Comparison of ENCODE assay signal across 36 cellular contexts in genomic region chr7:6155596-6155995, GRCh38.
"Had no signal": no experiment of that assay in that cellular context is flagged by ENCODE, and none has a peak within 500 bp of the region (broad histone marks: within the 10 kb centered on the region; RNA-seq: fewer than 3 reads in every experiment).

No MANE protein-coding gene starts in this region.

- H3K9me3 ChIP-seq: Peyer's patch had no signal

- H3K4me3 Mint-ChIP-seq: activated CD4-positive, alpha-beta memory T cell treated with anti-CD3 and anti-CD28 coated beads, Interleukin-2, amount 10 ng/mL, durations not matched to agents 7 days and 5 days; activated CD8-positive, alpha-beta memory T cell treated with anti-CD3 and anti-CD28 coated beads, Interleukin-2, amount 10 ng/mL, durations not matched to agents 7 days and 5 days; activated naive CD4-positive, alpha-beta T cell treated with anti-CD3 and anti-CD28 coated beads, Interleukin-2, amount 50 U/mL, for 24 hours; T-cell had no signal

- H3K27ac ChIP-seq: brain microvascular endothelial cell, Peyer's patch, WERI-Rb-1 had no signal

- H3K27ac Mint-ChIP-seq: activated CD4-positive, alpha-beta memory T cell treated with anti-CD3 and anti-CD28 coated beads, Interleukin-2, amount 10 ng/mL, durations not matched to agents 7 days and 5 days; activated CD8-positive, alpha-beta memory T cell treated with anti-CD3 and anti-CD28 coated beads, Interleukin-2, amount 10 ng/mL, durations not matched to agents 7 days and 5 days; activated naive CD4-positive, alpha-beta T cell treated with anti-CD3 and anti-CD28 coated beads, Interleukin-2, amount 50 U/mL, for 24 hours had no signal

- ATAC-seq: activated CD8-positive, alpha-beta memory T cell treated with anti-CD3 and anti-CD28 coated beads, Interleukin-2, amount 10 ng/mL, durations not matched to agents 7 days and 5 days; K562; PC-3; Right ventricle myocardium inferior; SK-N-SH treated with all-trans-retinoic acid at 6 μM for 48 hours; T-cell had no signal

- H3K4me1 Mint-ChIP-seq: activated CD4-positive, alpha-beta memory T cell treated with anti-CD3 and anti-CD28 coated beads, Interleukin-2, amount 10 ng/mL, durations not matched to agents 7 days and 5 days; activated naive CD4-positive, alpha-beta T cell treated with anti-CD3 and anti-CD28 coated beads, Interleukin-2, amount 50 U/mL, for 24 hours; T-cell had no signal

- H3K27me3 Mint-ChIP-seq: activated CD4-positive, alpha-beta memory T cell treated with anti-CD3 and anti-CD28 coated beads, Interleukin-2, amount 10 ng/mL, durations not matched to agents 7 days and 5 days; activated CD8-positive, alpha-beta memory T cell treated with anti-CD3 and anti-CD28 coated beads, Interleukin-2, amount 10 ng/mL, durations not matched to agents 7 days and 5 days; activated naive CD4-positive, alpha-beta T cell treated with anti-CD3 and anti-CD28 coated beads, Interleukin-2, amount 50 U/mL, for 24 hours; T-cell had no signal

- DNase-seq: activated CD4-positive, alpha-beta memory T cell treated with anti-CD3 and anti-CD28 coated beads, Interleukin-2, amount 10 ng/mL, durations not matched to agents 7 days and 5 days; activated CD4-positive, alpha-beta T cell treated with anti-CD3 and anti-CD28 coated beads for 1 hour; activated CD4-positive, alpha-beta T cell treated with anti-CD3 and anti-CD28 coated beads for 48 hours; activated CD4-positive, CD25-positive, alpha-beta regulatory T cell; activated CD8-positive, alpha-beta memory T cell treated with anti-CD3 and anti-CD28 coated beads for 24 hours; activated CD8-positive, alpha-beta memory T cell treated with anti-CD3 and anti-CD28 coated beads, Interleukin-2, amount 10 ng/mL, durations not matched to agents 7 days and 5 days; activated CD8-positive, alpha-beta memory T cell treated with anti-CD3 and anti-CD28 coated beads, Interleukin-2, amount 50 U/mL, for 48 hours; activated naive CD4-positive, alpha-beta T cell; activated T-cell treated with anti-CD3 and anti-CD28 coated beads, Interleukin-2, amount 50 U/mL, for 1 hour; amniotic stem cell; aorta; brain microvascular endothelial cell; central memory CD4-positive, alpha-beta T cell; NCI-H1092 treated with DMSO at 0.1 percent for 48 hours; NCI-H1417; NCI-H146; NCI-H187; NCI-H2029 treated with DMSO at 0.1 percent for 48 hours; NCI-H2107; NCI-H2171; NCI-H510A; NCI-H526; NCI-H748 treated with DMSO at 0.1 percent for 48 hours; NK-92 treated with Interleukin-12 subunit alpha and Interleukin-12 subunit beta, amount 100 ng/mL, for 24 hours; PC-3; RPMI8226; SIG-M5; T-cell; T-helper 2 cell; T-helper 9 cell; WERI-Rb-1 had no signal

- H3K27me3 ChIP-seq: brain microvascular endothelial cell, Peyer's patch had no signal

- H3K4me3 ChIP-seq: K562, Peyer's patch had no signal

- H3K9me3 Mint-ChIP-seq: activated CD4-positive, alpha-beta memory T cell treated with anti-CD3 and anti-CD28 coated beads, Interleukin-2, amount 10 ng/mL, durations not matched to agents 7 days and 5 days; activated naive CD4-positive, alpha-beta T cell treated with anti-CD3 and anti-CD28 coated beads, Interleukin-2, amount 50 U/mL, for 24 hours; T-cell had no signal
